Comparison of ENCODE assay signal across 8 cellular contexts in the genomic region with DNA sequence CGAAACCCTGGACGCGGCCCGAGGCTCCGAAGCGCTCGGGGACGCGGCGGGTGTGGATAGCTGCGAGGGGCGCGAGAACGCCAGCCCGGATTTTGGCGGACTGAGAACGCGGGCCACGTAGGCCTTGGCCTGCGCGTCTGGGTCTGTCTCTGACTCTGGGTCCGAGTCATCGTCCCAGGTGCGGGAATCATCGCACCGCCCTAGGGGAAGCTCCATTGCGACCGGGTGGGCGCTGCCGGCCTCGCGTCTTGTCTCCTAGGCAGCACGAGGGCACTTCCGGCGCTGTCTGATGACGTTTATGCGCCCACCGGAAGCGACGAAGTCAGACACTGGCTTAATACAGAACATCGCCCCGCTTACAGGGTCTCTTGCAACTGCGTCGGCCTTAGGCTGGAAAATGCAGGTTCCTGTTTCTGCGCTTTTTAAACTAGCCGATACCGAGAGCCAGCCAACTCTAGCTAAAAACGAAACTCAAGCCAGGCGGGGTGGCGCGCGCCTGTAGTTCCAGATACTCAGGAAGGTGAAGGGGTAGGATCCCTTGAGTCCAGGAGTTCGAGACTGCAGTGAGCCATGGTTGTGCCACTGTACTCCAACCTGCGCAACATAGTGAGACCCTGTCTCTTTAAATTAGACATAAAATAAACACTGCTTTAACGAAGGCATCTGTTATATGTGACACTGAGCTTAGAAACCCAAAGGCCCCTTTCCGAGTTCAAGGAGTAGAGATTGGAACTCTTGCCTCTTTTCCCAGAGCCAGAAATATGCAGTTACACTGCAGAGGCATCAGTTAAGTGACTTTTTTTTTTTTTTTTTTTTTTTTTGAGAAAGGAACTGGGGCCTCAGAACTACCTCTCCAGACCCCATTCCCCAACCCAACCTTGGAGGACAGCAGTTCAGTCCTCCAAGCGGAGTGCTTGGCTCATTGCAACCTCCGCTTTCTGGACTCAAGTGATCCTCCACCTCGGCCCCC. TPM values are rescaled to one million over a fixed set of nuclear protein-coding genes. Genes with fewer than 3 reads are reported as not detected.
A peak's percentile ranks its signal among the peaks of the same experiment; 100 is the strongest.
DNase-seq lines count a peak whose midpoint lies in the region; ATAC-seq, FAIRE-seq and TF ChIP-seq lines count a peak whose summit lies in the region.

A gene (minus strand): TSS at position 266 of the 970 bp plus-strand sequence. CDS start 50 bp downstream, at position 216.

- TF ChIP-seq POLR2A in endothelial cell of umbilical vein (IDR thresholded peaks at IDR 0.05; ENCODE audit: low read depth, low read length), result peak; percentile 88

- dilution Hi-C loops in endothelial cell of umbilical vein (cut with MboI; ENCODE audit: extremely low pct_ligation_motif_present, low sequenced_read_pairs), result no loop called here

- DNase-seq in CMK (ENCODE audit: low read depth) (peak; percentile 94), HuH-7.5 (ENCODE audit: low spot score) (peak; percentile 98), endothelial cell of umbilical vein (ENCODE audit: low read depth, low spot score) (peak; percentile 96), midbrain (lab: John Stamatoyannopoulos, UW) (peak; percentile 98)
- peak; percentile 100 for DNase-seq in activated CD8-positive, alpha-beta memory T cell treated with anti-CD3 and anti-CD28 coated beads, Interleukin-2, amount 50 U/mL, for 48 hours
- DNase-seq in stimulated activated CD8-positive, alpha-beta memory T cell treated with anti-CD3 and anti-CD28 coated beads, Interleukin-15, amount 100 ng/mL, for 4 hours (ENCODE audit: low read depth in 2 of 2), result peak; percentile 94 to 97

- H3K4me3 ChIP-seq in OCI-LY1 (ENCODE audit: low read depth, low read length, poor library complexity, severe bottlenecking) (peak within 1 kb of the TSS; percentile 80), endothelial cell of umbilical vein (replicated peaks in 1 of 3; ENCODE audit: insufficient read depth in 1 of 3, low read depth in 1 of 3, low read length in 3 of 3) (peak within 1 kb of the TSS; percentile 8 to 56 (median 31))

- peaks cover 7% of the 10 kb centered on the region; the same call in 1 of the 2 replicates for H3F3A ChIP-seq in OCI-LY1 (ENCODE audit: insufficient read depth, low read length)

- H3K4me2 ChIP-seq in OCI-LY1 (ENCODE audit: low read length) (peak within 1 kb of the TSS; percentile 89), endothelial cell of umbilical vein (ENCODE audit: insufficient read depth, low read length) (peak within 1 kb of the TSS; percentile 64)

- H3K27ac ChIP-seq in OCI-LY1 (ENCODE audit: low read depth, low read length, poor library complexity, severe bottlenecking) (peak within 1 kb of the TSS; percentile 92), endothelial cell of umbilical vein (ENCODE audit: insufficient read depth, low read depth, low read length) (peak within 1 kb of the TSS; percentile 34)

- H3K36me3 ChIP-seq in OCI-LY1 (ENCODE audit: insufficient read depth, low read length) (peaks cover 33% of the 10 kb centered on the region), endothelial cell of umbilical vein (ENCODE audit: control insufficient read depth in 2 of 2, extremely low read depth in 1 of 2, insufficient read depth in 2 of 2, low read length in 2 of 2) (peaks cover 3 to 19% of the 10 kb centered on the region in 2 experiments)

- H3K79me2 ChIP-seq in OCI-LY1 (ENCODE audit: insufficient read depth, low read length) (no peaks in the 10 kb centered on the region), endothelial cell of umbilical vein (ENCODE audit: control insufficient read depth, insufficient read depth, low read length) (no peaks in the 10 kb centered on the region)

- CTCF ChIA-PET in endothelial cell of umbilical vein (lab: Charles Lee), result interaction anchor here (0.9 kb wide), 1 partner anchor 70 kb away, joined by 4 read pairs; no protein-coding TSS in a partner anchor

- peak within 1 kb of the TSS; percentile 72 for H3K9ac ChIP-seq in OCI-LY1 (ENCODE audit: low read length)
- peak within 1 kb of the TSS; percentile 47 for H3K9ac ChIP-seq in endothelial cell of umbilical vein (replicated peaks; ENCODE audit: extremely low read depth, insufficient read depth, low read length)

- peak; percentile 94 for FAIRE-seq in endothelial cell of umbilical vein (lab: Jason Lieb, UNC)

- POLR2A ChIA-PET in endothelial cell of umbilical vein (lab: Charles Lee), result no interaction called here

- no peaks in the 10 kb centered on the region for H3K9me3 ChIP-seq in OCI-LY1 (ENCODE audit: low read length)
- no peaks in the 10 kb centered on the region for H3K9me3 ChIP-seq in endothelial cell of umbilical vein (replicated peaks; ENCODE audit: control insufficient read depth, insufficient read depth, low read length)

- peaks cover 20% of the 10 kb centered on the region for H3K4me1 ChIP-seq in OCI-LY1 (ENCODE audit: insufficient read depth, low read length, severe bottlenecking)
- H3K4me1 ChIP-seq in endothelial cell of umbilical vein (ENCODE audit: control insufficient read depth, extremely low read depth, insufficient read depth, low read length), result peaks cover 15% of the 10 kb centered on the region

- intact Hi-C loops in endothelial cell of umbilical vein (cut with micrococcal nuclease), result loop anchor here (1.0 kb wide), 2 partner anchors 26 to 41 kb away; a partner anchor contains a TSS

- H3K9me2 ChIP-seq in OCI-LY1 (ENCODE audit: low read depth, low read length), result no peaks in the 10 kb centered on the region

- H2AFZ ChIP-seq in OCI-LY1 (ENCODE audit: low read length) (no peak within 1 kb of the TSS), endothelial cell of umbilical vein (ENCODE audit: low read depth, low read length) (peak within 1 kb of the TSS; percentile 58)

- TF ChIP-seq CTCF in OCI-LY1 (IDR thresholded peaks at IDR 0.05; ENCODE audit: low read length) (no peak), endothelial cell of umbilical vein (IDR thresholded peaks at IDR 0.05; ENCODE audit: extremely low read depth in 1 of 2, insufficient read depth in 1 of 2, low read depth in 1 of 2, low read length in 2 of 2) (no peak)

- no peaks in the 10 kb centered on the region for H3K9me1 ChIP-seq in endothelial cell of umbilical vein (replicated peaks; ENCODE audit: control insufficient read depth, extremely low read depth, insufficient read depth, low read length)

- peak; percentile 68 for ATAC-seq in GM21381 (IDR thresholded peaks at IDR 0.05; ENCODE audit: unreplicated experiment)

- H4K20me1 ChIP-seq in OCI-LY1 (ENCODE audit: insufficient read depth, low read length), result no peaks in the 10 kb centered on the region
- no peaks in the 10 kb centered on the region for H4K20me1 ChIP-seq in endothelial cell of umbilical vein (replicated peaks; ENCODE audit: control insufficient read depth, extremely low read depth, insufficient read depth, low read length)

- H3K27me3 ChIP-seq in OCI-LY1 (ENCODE audit: insufficient read depth, low read length) (no peaks in the 10 kb centered on the region), endothelial cell of umbilical vein (ENCODE audit: control insufficient read depth in 2 of 2, insufficient read depth in 2 of 2, low read length in 2 of 2) (no peaks in the 10 kb centered on the region)

- TSS peak; percentile 97 for BruUV-seq in endothelial cell of umbilical vein (replicated peaks; lab: Mats Ljungman, UMichigan)

TF ChIP-seq in endothelial cell of umbilical vein, 7 proteins besides CTCF, POLR2A, EP300 and RAD21:
- TF ChIP-seq, protein P1, sequence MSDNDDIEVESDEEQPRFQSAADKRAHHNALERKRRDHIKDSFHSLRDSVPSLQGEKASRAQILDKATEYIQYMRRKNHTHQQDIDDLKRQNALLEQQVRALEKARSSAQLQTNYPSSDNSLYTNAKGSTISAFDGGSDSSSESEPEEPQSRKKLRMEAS (IDR thresholded peaks at IDR 0.05; ENCODE audit: insufficient read depth, insufficient read length), result peak; percentile 86
- TF ChIP-seq POLR2AphosphoS5 (IDR thresholded peaks at IDR 0.05; ENCODE audit: insufficient read depth, low read depth, low read length) (peak; percentile 96), MYC (IDR thresholded peaks at IDR 0.05; ENCODE audit: low read depth, low read length) (peak; percentile 41), GATA2 (IDR thresholded peaks at IDR 0.05; ENCODE audit: insufficient read depth, insufficient read length, low read depth, low read length) (no peak)

RNA-seq across cellular contexts. Expression of the gene that starts here (rescaled TPM):
- 11.6 and 12.4 TPM in 2 replicates for total RNA-seq in endothelial cell of umbilical vein
- 19.3 and 26.4 TPM in 2 replicates for polyA plus RNA-seq in endothelial cell of umbilical vein
- 12.6 and 16.6 TPM in 2 replicates for polyA plus RNA-seq in endothelial cell of umbilical vein (2011; cell fraction: cytosol; rRNA removed)
- polyA plus RNA-seq in endothelial cell of umbilical vein (2011; cell fraction: nucleus; rRNA removed), result 14.8 and 16.9 TPM in 2 replicates
- polyA plus RNA-seq in endothelial cell of umbilical vein (2012), result 7.5 and 10.9 TPM in 2 replicates
- 5.9 and 8.0 TPM in 2 replicates for polyA minus RNA-seq in endothelial cell of umbilical vein
- polyA minus RNA-seq in endothelial cell of umbilical vein (2011; cell fraction: cytosol; rRNA and poly(A)+ RNA removed), result 6.1 TPM
- 4.2 and 6.6 TPM in 2 replicates for polyA minus RNA-seq in endothelial cell of umbilical vein (2011; cell fraction: nucleus; rRNA and poly(A)+ RNA removed)

Comparison
In these comparisons a context has a peak if more than half of its experiments do, and no peak if none do; other contexts are left out.
1. Peak in every context shown above with its lines: DNase-seq, ATAC-seq, H3K4me3 ChIP-seq and H3K27ac ChIP-seq.